Comparison of ENCODE assay signal across 12 cellular contexts in the genomic region with DNA sequence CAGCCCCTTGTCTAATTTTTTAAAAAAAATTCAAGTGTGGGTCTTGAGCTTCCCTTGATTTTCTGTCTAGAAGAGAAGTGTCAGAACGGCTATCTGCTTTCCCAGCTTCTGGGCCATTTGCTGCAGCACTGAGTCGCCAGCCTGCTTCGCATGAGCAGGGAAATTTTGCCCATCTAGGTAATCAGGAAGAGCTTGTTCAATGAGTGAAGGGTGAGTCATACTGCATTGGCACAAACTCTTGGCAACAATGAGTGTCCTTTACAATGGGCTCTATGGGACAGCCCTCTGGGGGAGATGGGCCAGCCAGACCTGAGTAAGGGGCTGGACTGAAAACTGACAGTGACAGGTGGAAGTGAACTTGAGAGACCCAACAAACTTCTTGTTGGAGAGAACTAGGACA. TPM values are rescaled to one million over a fixed set of nuclear protein-coding genes. Genes with fewer than 3 reads are reported as not detected.
DNase-seq lines count a peak whose midpoint lies in the region; ATAC-seq and TF ChIP-seq lines count a peak whose summit lies in the region.
"Had no signal": no experiment of that assay in that cellular context is flagged by ENCODE, and none has a peak within 500 bp of the region (broad histone marks: within the 10 kb centered on the region; RNA-seq: fewer than 3 reads in every experiment).

No MANE protein-coding gene starts in this region.

- H3K27ac Mint-ChIP-seq in stimulated activated naive B cell treated with anti-CD40 and anti-IgM and Interleukin-4, amounts not matched to agents 10 μg/mL and 1 μg/mL and 100 μg/mL, for 72 hours, result no peak overlapping the region

- H3F3A ChIP-seq in PC-3 (ENCODE audit: low read length, unreplicated experiment), result no peaks in the 10 kb centered on the region

- no peaks in the 10 kb centered on the region for H3K9me3 ChIP-seq in PC-3 (ENCODE audit: low read length)
- H3K9me3 ChIP-seq in mesenchymal stem cell (ENCODE audit: control insufficient read depth, low read length), result no peaks in the 10 kb centered on the region
- H3K9me3 ChIP-seq: gastroesophageal sphincter, spleen had no signal

- H3K4me3 Mint-ChIP-seq in stimulated activated naive B cell treated with anti-CD40 and anti-IgM and Interleukin-4, amounts not matched to agents 10 μg/mL and 1 μg/mL and 100 μg/mL, for 72 hours, result no peak overlapping the region

- H3K9ac ChIP-seq in PC-3 (ENCODE audit: low read length), result peak overlapping the region; percentile 78
- no peak overlapping the region for H3K9ac ChIP-seq in mesenchymal stem cell (ENCODE audit: low read length)

- H3K27me3 ChIP-seq in PC-3 (ENCODE audit: low read length) (no peaks in the 10 kb centered on the region), mesenchymal stem cell (ENCODE audit: control insufficient read depth in 1 of 2, insufficient read depth in 1 of 2, low read length in 2 of 2) (peaks cover 0 to 13% of the 10 kb centered on the region in 2 experiments)
- H3K27me3 ChIP-seq: gastroesophageal sphincter had no signal

- H2BK15ac ChIP-seq in mesenchymal stem cell (ENCODE audit: low read depth, poor library complexity, severe bottlenecking), result no peak overlapping the region

- H3K4me2 ChIP-seq in PC-3 (ENCODE audit: low read length) (peak overlapping the region; percentile 68; the same call in 1 of the 2 replicates), mesenchymal stem cell (ENCODE audit: low read length, poor library complexity, severe bottlenecking) (no peak overlapping the region)

- H2BK12ac ChIP-seq in mesenchymal stem cell (ENCODE audit: low read length in 2 of 2), result no peak overlapping the region

- peak; percentile 44 for ATAC-seq in PC-3
- no peak for ATAC-seq in HG02678 (IDR thresholded peaks at IDR 0.05; ENCODE audit: unreplicated experiment)
- no peak for ATAC-seq in stimulated activated naive B cell treated with anti-CD40 and anti-IgM and Interleukin-4, amounts not matched to agents 10 μg/mL and 1 μg/mL and 100 μg/mL, for 72 hours (replicated peaks)
- ATAC-seq: gastroesophageal sphincter, K562 had no signal

- H3K18ac ChIP-seq in mesenchymal stem cell (ENCODE audit: low read depth in 1 of 2, low read length in 2 of 2), result no peak overlapping the region

- H3K4me3 ChIP-seq in PC-3 (ENCODE audit: low read length), result no peak overlapping the region
- H3K4me3 ChIP-seq in astrocyte of the spinal cord (ENCODE audit: low read depth, low read length), result no peak overlapping the region
- no peak overlapping the region for H3K4me3 ChIP-seq in mesenchymal stem cell (ENCODE audit: insufficient read depth in 1 of 2, low read depth in 1 of 2, low read length in 2 of 2)
- H3K4me3 ChIP-seq: gastroesophageal sphincter, K562 had no signal

- H3K4me1 ChIP-seq in PC-3 (ENCODE audit: insufficient read depth, low read length) (peaks cover 37% of the 10 kb centered on the region), mesenchymal stem cell (ENCODE audit: control insufficient read depth, insufficient read depth, low read depth, low read length) (peaks cover 11% of the 10 kb centered on the region)

- peak overlapping the region; percentile 93 for H3K27ac ChIP-seq in PC-3 (ENCODE audit: low read length)
- no peak overlapping the region for H3K27ac ChIP-seq in mesenchymal stem cell (ENCODE audit: low read length, poor library complexity, severe bottlenecking)
- H3K27ac ChIP-seq: gastroesophageal sphincter had no signal

- H4K91ac ChIP-seq in mesenchymal stem cell (ENCODE audit: low read length), result no peak overlapping the region

- POLR2A ChIA-PET in PC-3 (lab: Charles Lee; ENCODE audit: unreplicated experiment), result interaction anchor here (0.6 to 0.7 kb wide), 3 partner anchors 10 to 125 kb away, joined by 3 to 4 read pairs (median 3); no protein-coding TSS in a partner anchor

- H3K36me3 Mint-ChIP-seq in stimulated activated naive B cell treated with anti-CD40 and anti-IgM and Interleukin-4, amounts not matched to agents 10 μg/mL and 1 μg/mL and 100 μg/mL, for 72 hours, result peaks cover 0 to 2% of the 10 kb centered on the region in 2 donors

- 77% methylated on average over 3 of the region's 3 CpGs for WGBS in mesenchymal stem cell

- H3K14ac ChIP-seq in mesenchymal stem cell (ENCODE audit: low read length in 2 of 2), result no peak overlapping the region

- H3K36me3 ChIP-seq in PC-3 (ENCODE audit: low read depth, low read length) (no peaks in the 10 kb centered on the region), mesenchymal stem cell (ENCODE audit: control insufficient read depth in 1 of 2, insufficient read depth in 2 of 2, low read depth in 1 of 2, low read length in 2 of 2) (no peaks in the 10 kb centered on the region)
- H3K36me3 ChIP-seq: gastroesophageal sphincter had no signal

- H2BK120ac ChIP-seq in mesenchymal stem cell (ENCODE audit: low read depth, low read length), result no peak overlapping the region

- peak; percentile 20 for DNase-seq in EL
- DNase-seq in PC-3, result peak; percentile 97
- peak; percentile 54 for DNase-seq in astrocyte of the spinal cord (ENCODE audit: low read depth, low spot score)
- DNase-seq in mesenchymal stem cell, result peak; percentile 35
- no peak for DNase-seq in GF-D8 (lab: John Stamatoyannopoulos, UW)
- DNase-seq in ureter (ENCODE audit: low spot score), result no peak
- no peak for DNase-seq in stimulated activated naive B cell treated with anti-CD40 and anti-IgM and Interleukin-4, amounts not matched to agents 10 μg/mL and 1 μg/mL and 100 μg/mL, for 72 hours
- DNase-seq: NCI-H526, spleen had no signal

- no peak overlapping the region for H2AK5ac ChIP-seq in mesenchymal stem cell (ENCODE audit: low read length, severe bottlenecking)

- H4K20me1 ChIP-seq in PC-3 (ENCODE audit: low read length), result peaks cover 5% of the 10 kb centered on the region; the same call in 1 of the 2 replicates

- no TSS peak for BruUV-seq in PC-3 (replicated peaks; lab: Mats Ljungman, UMichigan)

- H3K4me1 Mint-ChIP-seq in stimulated activated naive B cell treated with anti-CD40 and anti-IgM and Interleukin-4, amounts not matched to agents 10 μg/mL and 1 μg/mL and 100 μg/mL, for 72 hours, result peaks cover 20 to 35% of the 10 kb centered on the region in 2 donors

- peaks cover 22 to 39% of the 10 kb centered on the region in 2 donors for H3K27me3 Mint-ChIP-seq in stimulated activated naive B cell treated with anti-CD40 and anti-IgM and Interleukin-4, amounts not matched to agents 10 μg/mL and 1 μg/mL and 100 μg/mL, for 72 hours

- no peak overlapping the region for H3K4ac ChIP-seq in mesenchymal stem cell (ENCODE audit: low read depth in 1 of 2, low read length in 2 of 2)

- TF ChIP-seq CTCF in PC-3 (conservative IDR thresholded peaks at IDR 0.05; ENCODE audit: low read depth, low read length) (no peak), astrocyte of the spinal cord (IDR thresholded peaks at IDR 0.05; ENCODE audit: low read depth, low read length) (no peak)

- H4K8ac ChIP-seq in mesenchymal stem cell (ENCODE audit: low read length), result no peak overlapping the region

- CTCF ChIA-PET in PC-3 (lab: Charles Lee), result interaction anchor here (1.0 to 1.1 kb wide), 2 partner anchors 96 to 119 kb away, joined by 3 read pairs; no protein-coding TSS in a partner anchor

- H3K9me3 Mint-ChIP-seq in stimulated activated naive B cell treated with anti-CD40 and anti-IgM and Interleukin-4, amounts not matched to agents 10 μg/mL and 1 μg/mL and 100 μg/mL, for 72 hours, result no peaks in the 10 kb centered on the region

- peaks cover 2% of the 10 kb centered on the region for H3K79me1 ChIP-seq in mesenchymal stem cell (replicated peaks; ENCODE audit: low read length, poor library complexity, severe bottlenecking)

- H2AFZ ChIP-seq in PC-3 (ENCODE audit: low read length) (no peak overlapping the region), mesenchymal stem cell (ENCODE audit: low read depth, low read length) (no peak overlapping the region)

- H2BK5ac ChIP-seq in mesenchymal stem cell (ENCODE audit: low read depth, low read length, poor library complexity, severe bottlenecking), result no peak overlapping the region

- H3K9me2 ChIP-seq in PC-3 (replicated peaks; ENCODE audit: low read length), result no peaks in the 10 kb centered on the region

- intact Hi-C loops in PC-3 (cut with micrococcal nuclease), result loop anchor here (1.0 to 5.0 kb wide), 5 partner anchors 62 to 167 kb away; no protein-coding TSS in a partner anchor

- no peak overlapping the region for H3K23ac ChIP-seq in mesenchymal stem cell (ENCODE audit: low read length in 2 of 2)

- in situ Hi-C loops in astrocyte of the spinal cord (cut with HindIII; ENCODE audit: low sequenced_read_pairs), result loop anchor here (25.0 kb wide), 1 partner anchor 97 kb away; no protein-coding TSS in a partner anchor

- H3K79me2 ChIP-seq in PC-3 (ENCODE audit: low read length), result peaks cover 12% of the 10 kb centered on the region; the same call in 1 of the 2 replicates

RNA-seq across cellular contexts. Expression of gene RNF144A, which starts 2.4 kb away (rescaled TPM):
- total RNA-seq in PC-3 (2014; rRNA removed), result 9.5 and 13.1 TPM in 2 replicates
- polyA plus RNA-seq in mesenchymal stem cell (2013, experiment 1 of 2), result 9.0 TPM
- 9.1 TPM for polyA plus RNA-seq in mesenchymal stem cell (2013, experiment 2 of 2)
- 15.2 TPM for total RNA-seq in ureter

RNA-seq across cellular contexts. Expression of gene RSAD2, which starts 37.3 kb away (rescaled TPM):
- 0.35 and 2.1 TPM in 2 replicates for total RNA-seq in PC-3 (2014; rRNA removed)
- polyA plus RNA-seq in mesenchymal stem cell (2013, experiment 1 of 2), result 0.32 TPM
- polyA plus RNA-seq in mesenchymal stem cell (2013, experiment 2 of 2), result 0.21 TPM
- total RNA-seq in ureter, result 4.4 TPM

RNA-seq across cellular contexts. Expression of gene CMPK2, which starts 49.1 kb away (rescaled TPM):
- total RNA-seq in PC-3 (2014; rRNA removed), result 5.0 and 6.5 TPM in 2 replicates
- polyA plus RNA-seq in mesenchymal stem cell (2013, experiment 1 of 2), result 0.99 TPM
- polyA plus RNA-seq in mesenchymal stem cell (2013, experiment 2 of 2), result 1.1 TPM
- total RNA-seq in ureter, result 7.5 TPM

Comparison
In these comparisons a context has a peak if more than half of its experiments do, and no peak if none do; other contexts are left out.
1. DNase-seq: peak in EL (single experiment), PC-3 (single experiment), astrocyte of the spinal cord (single experiment) and mesenchymal stem cell (single experiment); none in GF-D8 (single experiment), ureter (single experiment) and stimulated activated naive B cell treated with anti-CD40 and anti-IgM and Interleukin-4, amounts not matched to agents 10 μg/mL and 1 μg/mL and 100 μg/mL, for 72 hours (single experiment).